1 cellular context compared by ENCODE assay signal in genomic region chr9:78982849-78983248, GRCh38.
TF ChIP-seq lines count a peak whose summit lies in the region.

No MANE protein-coding gene starts in this region.

TF ChIP-seq in H1, 55 proteins besides CTCF, POLR2A, EP300 and RAD21:
- no peak for TF ChIP-seq CBX5 (IDR thresholded peaks at IDR 0.05; ENCODE audit: low read depth, low read length)
- TF ChIP-seq FOSL1 (IDR thresholded peaks at IDR 0.05; ENCODE audit: insufficient read depth, low read depth, low read length) = no peak
- no peak for TF ChIP-seq EGR1 (IDR thresholded peaks at IDR 0.05; ENCODE audit: borderline replicate concordance, low read depth, low read length)
- no peak for TF ChIP-seq SP1 (IDR thresholded peaks at IDR 0.05; ENCODE audit: low read depth, low read length)
- no peak for TF ChIP-seq TCF12 (IDR thresholded peaks at IDR 0.05; ENCODE audit: low read depth, low read length)
